Comparison of ENCODE assay signal across 20 cellular contexts in the genomic region with DNA sequence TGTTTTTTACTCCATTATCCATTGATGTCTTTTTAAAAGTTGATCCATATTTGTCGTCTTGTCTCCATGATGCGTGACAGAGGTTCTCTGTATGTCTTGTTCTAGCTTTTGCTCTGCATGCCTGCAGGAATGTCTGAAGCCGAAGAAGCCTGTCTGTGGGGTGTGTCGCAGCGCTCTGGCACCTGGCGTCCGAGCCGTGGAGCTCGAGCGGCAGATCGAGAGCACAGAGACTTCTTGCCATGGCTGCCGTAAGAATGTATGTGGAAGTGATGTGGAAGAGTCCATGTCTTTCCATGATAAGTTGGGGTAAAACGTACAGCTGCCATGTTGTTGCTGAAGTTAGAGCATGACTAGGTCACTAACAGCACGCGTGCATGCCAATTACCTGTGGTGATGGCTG. TPM values are rescaled to one million over a fixed set of nuclear protein-coding genes. Genes with fewer than 3 reads are reported as not detected.
DNase-seq lines count a peak whose midpoint lies in the region; ATAC-seq and TF ChIP-seq lines count a peak whose summit lies in the region.
"Had no signal": no experiment of that assay in that cellular context is flagged by ENCODE, and none has a peak within 500 bp of the region (broad histone marks: within the 10 kb centered on the region; RNA-seq: fewer than 3 reads in every experiment).

No MANE protein-coding gene starts in this region.

- peaks cover 50% of the 10 kb centered on the region for H3K4me1 Mint-ChIP-seq in activated T-cell treated with anti-CD3 and anti-CD28 coated beads, Interleukin-2, amount 50 U/mL, for 24 hours (ENCODE audit: low read depth)
- peaks cover 49% of the 10 kb centered on the region for H3K4me1 Mint-ChIP-seq in activated T-cell treated with anti-CD3 and anti-CD28 coated beads, Interleukin-2, amount 50 U/mL, for 4 hours (ENCODE audit: low read depth)
- H3K4me1 Mint-ChIP-seq in T-helper 17 cell (peaks cover 45% of the 10 kb centered on the region), nephron progenitor cell (peaks cover 46% of the 10 kb centered on the region)
- H3K4me1 Mint-ChIP-seq in stimulated activated naive B cell treated with anti-CD40 and anti-IgM and Interleukin-4, amounts not matched to agents 10 μg/mL and 1 μg/mL and 100 μg/mL, for 72 hours = peaks cover 31 to 53% of the 10 kb centered on the region in 2 donors

- H3K9me3 Mint-ChIP-seq in activated T-cell treated with anti-CD3 and anti-CD28 coated beads, Interleukin-2, amount 50 U/mL, for 24 hours = no peaks in the 10 kb centered on the region
- no peaks in the 10 kb centered on the region for H3K9me3 Mint-ChIP-seq in activated T-cell treated with anti-CD3 and anti-CD28 coated beads, Interleukin-2, amount 50 U/mL, for 4 hours
- no peaks in the 10 kb centered on the region for H3K9me3 Mint-ChIP-seq in nephron progenitor cell
- H3K9me3 Mint-ChIP-seq in stimulated activated naive B cell treated with anti-CD40 and anti-IgM and Interleukin-4, amounts not matched to agents 10 μg/mL and 1 μg/mL and 100 μg/mL, for 72 hours = no peaks in the 10 kb centered on the region
- H3K9me3 Mint-ChIP-seq: CD4-positive, alpha-beta memory T cell had no signal

- DNase-seq in activated T-cell treated with anti-CD3 and anti-CD28 coated beads, Interleukin-2, amount 50 U/mL, for 24 hours = no peak
- DNase-seq in activated T-cell treated with anti-CD3 and anti-CD28 coated beads, Interleukin-2, amount 50 U/mL, for 4 hours = no peak
- no peak for DNase-seq in T-helper 17 cell
- DNase-seq in nephron progenitor cell = no peak
- DNase-seq in stimulated activated naive B cell treated with anti-CD40 and anti-IgM and Interleukin-4, amounts not matched to agents 10 μg/mL and 1 μg/mL and 100 μg/mL, for 72 hours = no peak
- DNase-seq in NCI-H345 treated with DMSO at 0.1 percent for 48 hours (lab: John Stamatoyannopoulos, UW; ENCODE audit: unreplicated experiment) = no peak
- DNase-seq in NCI-H1105 (lab: John Stamatoyannopoulos, UW) = no peak
- DNase-seq: BE2C; CD4-positive, alpha-beta memory T cell; DMS79 treated with DMSO at 0.1 percent for 48 hours; GOT3; Karpas-422; MM.1S; NCI-H1092 treated with DMSO at 0.1 percent for 48 hours; NCI-H1694 treated with DMSO at 0.1 percent for 48 hours; NCI-H446; NCI-H69; OCI-M1; SIG-M5 had no signal

- no peak for ATAC-seq in activated T-cell treated with anti-CD3 and anti-CD28 coated beads, Interleukin-2, amount 50 U/mL, for 4 hours
- ATAC-seq in T-helper 17 cell (no peak), GM19455 (IDR thresholded peaks at IDR 0.05; ENCODE audit: unreplicated experiment) (no peak)
- no peak for ATAC-seq in stimulated activated naive B cell treated with anti-CD40 and anti-IgM and Interleukin-4, amounts not matched to agents 10 μg/mL and 1 μg/mL and 100 μg/mL, for 72 hours (replicated peaks)

- peaks cover 91% of the 10 kb centered on the region for H3K36me3 Mint-ChIP-seq in activated T-cell treated with anti-CD3 and anti-CD28 coated beads, Interleukin-2, amount 50 U/mL, for 24 hours (ENCODE audit: low read depth)
- H3K36me3 Mint-ChIP-seq in activated T-cell treated with anti-CD3 and anti-CD28 coated beads, Interleukin-2, amount 50 U/mL, for 4 hours (ENCODE audit: insufficient read depth) = peaks cover 20% of the 10 kb centered on the region
- H3K36me3 Mint-ChIP-seq in T-helper 17 cell (ENCODE audit: low read depth) (peaks cover 2% of the 10 kb centered on the region), nephron progenitor cell (ENCODE audit: low read depth) (peaks cover 60% of the 10 kb centered on the region)
- peaks cover 22 to 44% of the 10 kb centered on the region in 2 donors for H3K36me3 Mint-ChIP-seq in stimulated activated naive B cell treated with anti-CD40 and anti-IgM and Interleukin-4, amounts not matched to agents 10 μg/mL and 1 μg/mL and 100 μg/mL, for 72 hours

- H3K27ac Mint-ChIP-seq in activated T-cell treated with anti-CD3 and anti-CD28 coated beads, Interleukin-2, amount 50 U/mL, for 24 hours = peak overlapping the region; percentile 35
- H3K27ac Mint-ChIP-seq in T-helper 17 cell = peak overlapping the region; percentile 27
- H3K27ac Mint-ChIP-seq in nephron progenitor cell = peak overlapping the region; percentile 92
- H3K27ac Mint-ChIP-seq in stimulated activated naive B cell treated with anti-CD40 and anti-IgM and Interleukin-4, amounts not matched to agents 10 μg/mL and 1 μg/mL and 100 μg/mL, for 72 hours = peak overlapping the region; percentile 57

- H3K27me3 Mint-ChIP-seq in activated T-cell treated with anti-CD3 and anti-CD28 coated beads, Interleukin-2, amount 50 U/mL, for 24 hours = no peaks in the 10 kb centered on the region
- no peaks in the 10 kb centered on the region for H3K27me3 Mint-ChIP-seq in activated T-cell treated with anti-CD3 and anti-CD28 coated beads, Interleukin-2, amount 50 U/mL, for 4 hours (ENCODE audit: low read depth)
- H3K27me3 Mint-ChIP-seq in T-helper 17 cell (no peaks in the 10 kb centered on the region), nephron progenitor cell (ENCODE audit: low read depth, poor library complexity) (no peaks in the 10 kb centered on the region)
- H3K27me3 Mint-ChIP-seq in stimulated activated naive B cell treated with anti-CD40 and anti-IgM and Interleukin-4, amounts not matched to agents 10 μg/mL and 1 μg/mL and 100 μg/mL, for 72 hours = no peaks in the 10 kb centered on the region
- H3K27me3 Mint-ChIP-seq: CD4-positive, alpha-beta memory T cell had no signal

- no peak overlapping the region for H3K4me3 Mint-ChIP-seq in activated T-cell treated with anti-CD3 and anti-CD28 coated beads, Interleukin-2, amount 50 U/mL, for 24 hours
- no peak overlapping the region for H3K4me3 Mint-ChIP-seq in activated T-cell treated with anti-CD3 and anti-CD28 coated beads, Interleukin-2, amount 50 U/mL, for 4 hours
- H3K4me3 Mint-ChIP-seq in T-helper 17 cell = no peak overlapping the region
- H3K4me3 Mint-ChIP-seq in nephron progenitor cell = no peak overlapping the region
- no peak overlapping the region for H3K4me3 Mint-ChIP-seq in stimulated activated naive B cell treated with anti-CD40 and anti-IgM and Interleukin-4, amounts not matched to agents 10 μg/mL and 1 μg/mL and 100 μg/mL, for 72 hours

- H3K9me3 ChIP-seq in T-helper 17 cell (ENCODE audit: control insufficient read depth, low read length, poor library complexity, severe bottlenecking) = no peaks in the 10 kb centered on the region
- H3K9me3 ChIP-seq: BE2C had no signal

- TF ChIP-seq CTCF in nephron progenitor cell (IDR thresholded peaks at IDR 0.05) = no peak

RNA-seq across cellular contexts. Expression of a gene that starts 5.3 kb away (rescaled TPM):
- 10 to 100 TPM; 71.1 to 81.9 (median 77.5) TPM for total RNA-seq in activated T-cell treated with anti-CD3 and anti-CD28 coated beads, Interleukin-2, amount 50 U/mL, for 4 hours
- total RNA-seq in T-helper 17 cell = 100 to 1,000 TPM; 104 to 111 TPM

RNA-seq across cellular contexts. Expression of a gene that starts 26.1 kb away (rescaled TPM):
- 10 to 100 TPM; 13.3 to 15.0 (median 13.3) TPM for total RNA-seq in activated T-cell treated with anti-CD3 and anti-CD28 coated beads, Interleukin-2, amount 50 U/mL, for 4 hours
- 10 to 100 TPM; 23.5 to 24.9 TPM for total RNA-seq in T-helper 17 cell

RNA-seq across cellular contexts. Expression of a gene that starts 41.3 kb away (rescaled TPM):
- total RNA-seq in activated T-cell treated with anti-CD3 and anti-CD28 coated beads, Interleukin-2, amount 50 U/mL, for 4 hours = 1 to 10 TPM; 1.1 to 1.8 (median 1.3) TPM
- 1 to 10 TPM; 2.2 to 3.3 TPM for total RNA-seq in T-helper 17 cell

Comparison
In these comparisons a context has a peak if more than half of its experiments do, and no peak if none do; other contexts are left out.
1. H3K27ac Mint-ChIP-seq: peak in every context shown above with its lines; median percentile 92 in nephron progenitor cell; 57 in stimulated activated naive B cell treated with anti-CD40 and anti-IgM and Interleukin-4, amounts not matched to agents 10 μg/mL and 1 μg/mL and 100 μg/mL, for 72 hours; 35 in activated T-cell treated with anti-CD3 and anti-CD28 coated beads, Interleukin-2, amount 50 U/mL, for 24 hours; 27 in T-helper 17 cell.